19 cellular contexts compared by ENCODE assay signal in the genomic region with DNA sequence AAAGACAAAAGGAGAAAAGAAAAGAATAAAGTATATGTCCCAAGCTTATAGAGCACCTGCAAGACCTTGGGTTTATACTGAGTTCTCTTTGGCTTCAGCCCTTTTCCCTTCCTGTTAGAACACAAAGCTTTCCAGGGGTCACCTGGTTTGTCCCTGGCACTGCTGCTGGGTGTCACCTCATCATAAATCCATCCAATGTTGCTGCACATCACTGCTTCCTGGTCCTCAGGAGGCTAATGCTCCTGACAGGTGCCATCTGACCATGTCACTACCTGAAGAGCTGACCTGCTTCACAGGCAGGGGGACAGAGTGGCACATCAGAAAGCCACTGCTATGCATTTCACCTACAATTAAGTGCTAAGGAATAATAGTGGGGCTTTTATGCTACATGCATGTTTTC.
DNase-seq lines count a peak whose midpoint lies in the region; ATAC-seq and TF ChIP-seq lines count a peak whose summit lies in the region.
"Had no signal": no experiment of that assay in that cellular context is flagged by ENCODE, and none has a peak within 500 bp of the region (broad histone marks: within the 10 kb centered on the region; RNA-seq: fewer than 3 reads in every experiment).

No MANE protein-coding gene starts in this region.

- peak; percentile 93 for ATAC-seq in left colon
- ATAC-seq: K562, Right ventricle myocardium inferior had no signal

- peaks cover 0 to 4% (median 0%) of the 10 kb centered on the region in 4 donors for H3K4me1 ChIP-seq in transverse colon
- H3K4me1 ChIP-seq: BLaER1 treated with 17β-estradiol and CSF1 and Interleukin-3, amounts not matched to agents 10 nM and 100 nM; Peyer's patch had no signal

- no peaks in the 10 kb centered on the region for H3K27me3 ChIP-seq in transverse colon
- H3K27me3 ChIP-seq: BLaER1 treated with 17β-estradiol and CSF1 and Interleukin-3, amounts not matched to agents 10 nM and 100 nM; Peyer's patch had no signal

- no peak for TF ChIP-seq CTCF in transverse colon (IDR thresholded peaks at IDR 0.05)

- H3K4me3 ChIP-seq in transverse colon: no peak overlapping the region
- H3K4me3 ChIP-seq: BLaER1 treated with 17β-estradiol and CSF1 and Interleukin-3, amounts not matched to agents 10 nM and 100 nM; K562; Peyer's patch had no signal

- H3K27ac ChIP-seq in transverse colon: peak overlapping the region in 1 of 4 donors; percentile 62
- H3K27ac ChIP-seq: BLaER1 treated with 17β-estradiol and CSF1 and Interleukin-3, amounts not matched to agents 10 nM and 100 nM; HL-60 had no signal

- no peak for TF ChIP-seq POLR2A in transverse colon (IDR thresholded peaks at IDR 0.05)

- no peak for TF ChIP-seq EP300 in transverse colon (IDR thresholded peaks at IDR 0.05; ENCODE audit: low read depth)

- intact Hi-C loops in left colon (cut with DNase I, micrococcal nuclease): no loop called here
- intact Hi-C loops in transverse colon (cut with DNase I; ENCODE audit: low total_unique reads): no loop called here

- H3K36me3 ChIP-seq in transverse colon: no peaks in the 10 kb centered on the region
- H3K36me3 ChIP-seq: BLaER1 treated with 17β-estradiol and CSF1 and Interleukin-3, amounts not matched to agents 10 nM and 100 nM; Peyer's patch had no signal

- in situ Hi-C loops in transverse colon (cut with MboI; ENCODE audit: low pct_ligation_motif_present in 1 of 4, low pct_unique_long_range_greater_than_20kb in 1 of 4, low sequenced_read_pairs in 3 of 4): no loop called here

- DNase-seq in NCI-H1417 treated with DMSO at 0.1 percent for 48 hours (lab: John Stamatoyannopoulos, UW): peak; percentile 57
- DNase-seq in NCI-H1417 (lab: John Stamatoyannopoulos, UW): no peak
- peak; percentile 3 for DNase-seq in NCI-H2196 treated with DMSO at 0.1 percent for 48 hours (lab: John Stamatoyannopoulos, UW; ENCODE audit: unreplicated experiment)
- DNase-seq in left colon: peak; percentile 16 to 44
- DNase-seq in transverse colon: peak; percentile 8
- no peak for DNase-seq in cerebellar nuclear complex (lab: John Stamatoyannopoulos, UW)
- no peak for DNase-seq in middle frontal gyrus (ENCODE audit: extremely low spot score, low spot score)
- DNase-seq in 8988T: no peak
- DNase-seq: GOT3, NCI-H187, NCI-H2171, NCI-H510A, NCI-H82, SK-N-SH had no signal

- H3K9me3 ChIP-seq in transverse colon: no peaks in the 10 kb centered on the region
- H3K9me3 ChIP-seq: BLaER1 treated with 17β-estradiol and CSF1 and Interleukin-3, amounts not matched to agents 10 nM and 100 nM; Peyer's patch; SK-N-SH had no signal

Comparison
In these comparisons a context has a peak if more than half of its experiments do, and no peak if none do; other contexts are left out.
1. DNase-seq: peak in NCI-H1417 treated with DMSO at 0.1 percent for 48 hours (single experiment), NCI-H2196 treated with DMSO at 0.1 percent for 48 hours (single experiment), left colon (2 of 2) and transverse colon (single experiment); none in NCI-H1417 (0 of 3), cerebellar nuclear complex (0 of 2), middle frontal gyrus (single experiment) and 8988T (single experiment).